In the genomic region with DNA sequence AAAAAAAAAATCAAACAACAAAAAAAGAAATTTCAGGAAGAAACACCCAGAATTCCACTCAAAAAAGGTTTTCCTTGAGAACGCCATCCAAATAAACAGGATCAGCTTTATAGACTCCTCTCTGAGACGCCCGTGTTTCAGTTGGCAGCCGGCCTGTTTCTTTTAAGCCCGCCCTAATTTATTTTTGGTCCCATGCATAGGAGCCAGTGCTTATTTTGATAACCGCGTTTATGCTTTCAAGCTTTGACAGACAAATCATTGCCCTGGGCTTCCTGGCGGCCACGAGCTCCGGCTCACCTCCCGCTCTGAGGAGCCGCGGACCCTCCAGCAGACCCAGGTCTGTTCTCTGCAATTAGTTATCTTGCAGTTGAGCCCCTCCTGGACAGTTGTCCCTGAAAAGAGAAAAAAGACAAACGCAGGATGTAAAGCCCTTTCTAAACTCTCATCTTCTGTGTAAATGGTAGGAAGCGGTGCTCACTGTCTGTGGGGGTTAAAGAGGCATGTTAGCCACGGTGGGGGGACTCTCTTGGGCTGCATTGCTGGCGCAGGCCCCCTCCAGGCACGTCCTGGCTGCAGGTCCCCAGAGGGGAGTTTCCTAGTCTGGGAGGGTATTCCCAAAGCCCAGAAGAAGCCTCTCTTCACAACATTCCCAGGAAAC, we compare ENCODE assay signal across 19 cellular contexts. TPM values are rescaled to one million over a fixed set of nuclear protein-coding genes. Genes with fewer than 3 reads are reported as not detected.
DNase-seq lines count a peak whose midpoint lies in the region; ATAC-seq lines count a peak whose summit lies in the region.
"Had no signal": no experiment of that assay in that cellular context is flagged by ENCODE, and none has a peak within 500 bp of the region (broad histone marks: within the 10 kb centered on the region; RNA-seq: fewer than 3 reads in every experiment).

No MANE protein-coding gene starts in this region.

- ATAC-seq in HG02678 (IDR thresholded peaks at IDR 0.05; ENCODE audit: unreplicated experiment) (no peak), HG03457 (IDR thresholded peaks at IDR 0.05; ENCODE audit: unreplicated experiment) (no peak)

- intact Hi-C loops in head of caudate nucleus (cut with DNase I): no loop called here

- DNase-seq in NCI-H345 (lab: John Stamatoyannopoulos, UW): peak; percentile 18
- DNase-seq in NCI-H345 treated with DMSO at 0.1 percent for 48 hours (lab: John Stamatoyannopoulos, UW; ENCODE audit: unreplicated experiment): no peak
- DNase-seq in NCI-H1694 treated with DMSO at 0.1 percent for 48 hours (lab: John Stamatoyannopoulos, UW): peak; percentile 17
- peak; percentile 76 for DNase-seq in cerebellum (ENCODE audit: low spot score)
- DNase-seq in putamen (ENCODE audit: low spot score): peak; percentile 9
- DNase-seq in head of caudate nucleus: no peak
- DNase-seq: ACHN; activated CD8-positive, alpha-beta memory T cell treated with anti-CD3 and anti-CD28 coated beads, Interleukin-2, amount 50 U/mL, for 4 hours; effector memory CD4-positive, alpha-beta T cell; MV-4-11; NCI-H446; OCI-M1; stimulated activated CD4-positive, alpha-beta T cell treated with anti-CD3 and anti-CD28 coated beads, Interleukin-4, amount 100 ng/mL, for 1 hour had no signal

RNA-seq across cellular contexts. Expression of gene UNCX, which starts 22.2 kb away (rescaled TPM):
- total RNA-seq in cerebellum: 15.5 TPM
- total RNA-seq: lung; natural killer cell treated with Interleukin-12 subunit alpha and Interleukin-12 subunit beta and Interleukin-15 and Interleukin-18, amount 100 ng/mL, for 72 hours; sciatic nerve; tibial nerve had no signal

RNA-seq across cellular contexts. Expression of gene ZFAND2A, which starts 50.5 kb away (rescaled TPM):
- total RNA-seq in cerebellum: 13.7 TPM

Comparison
In these comparisons a context has a peak if more than half of its experiments do, and no peak if none do; other contexts are left out.
1. DNase-seq: peak in NCI-H345 (single experiment), NCI-H1694 treated with DMSO at 0.1 percent for 48 hours (single experiment), cerebellum (single experiment) and putamen (single experiment); none in NCI-H345 treated with DMSO at 0.1 percent for 48 hours (single experiment) and head of caudate nucleus (0 of 42).